In genomic region chr5:176007220-176007619, GRCh38 we compare ENCODE assay signal across 8 cellular contexts. TPM values are rescaled to one million over a fixed set of nuclear protein-coding genes. Genes with fewer than 3 reads are reported as not detected.
DNase-seq lines count a peak whose midpoint lies in the region; ATAC-seq and TF ChIP-seq lines count a peak whose summit lies in the region.
"Not testable (repeated sequence)": the region's sequence is repeated elsewhere in the genome, so short reads cannot be mapped to it uniquely, and the experiment has no call there.

No MANE protein-coding gene starts in this region.

- H3K27me3 ChIP-seq in CD8-positive, alpha-beta T cell (ENCODE audit: insufficient read depth, low read length); naive thymus-derived CD4-positive, alpha-beta T cell (ENCODE audit: control insufficient read depth in 2 of 2, insufficient read depth in 2 of 2, low read length in 2 of 2): not testable (repeated sequence)

- H3K36me3 Mint-ChIP-seq in CD8-positive, alpha-beta T cell: peaks cover 10% of the 10 kb centered on the region
- H3K36me3 Mint-ChIP-seq in T-helper 17 cell (ENCODE audit: low read depth); activated CD8-positive, alpha-beta T cell treated with anti-CD3 and anti-CD28 coated beads, Interleukin-2, amount 10 ng/mL, durations not matched to agents 7 days and 5 days (ENCODE audit: low read depth); activated T-helper 17 cell treated with anti-CD3 and anti-CD28 coated beads, Interleukin-2, amount 50 U/mL, for 72 hours (ENCODE audit: low read depth); activated naive CD8-positive, alpha-beta T cell; central memory CD8-positive, alpha-beta T cell (ENCODE audit: insufficient read depth); stimulated activated naive CD8-positive, alpha-beta T cell treated with anti-CD3 and anti-CD28 coated beads, Interleukin-15, Interleukin-2, amounts not matched to agents 100 ng/mL and 50 ng/mL, for 24 hours (ENCODE audit: low read depth): not testable (repeated sequence)
- peaks cover 5 to 12% (median 7%) of the 10 kb centered on the region in 5 donors for H3K36me3 Mint-ChIP-seq in naive thymus-derived CD4-positive, alpha-beta T cell

- CTCF ChIA-PET in CD8-positive, alpha-beta T cell (lab: Charles Lee); activated CD8-positive, alpha-beta T cell treated with anti-CD3 and anti-CD28 coated beads, Interleukin-2, amount 10 ng/mL, durations not matched to agents 7 days and 5 days (lab: Charles Lee); naive thymus-derived CD4-positive, alpha-beta T cell (lab: Charles Lee): not testable (repeated sequence)

- DNase-seq in CD8-positive, alpha-beta T cell; T-helper 17 cell; activated CD8-positive, alpha-beta T cell treated with anti-CD3 and anti-CD28 coated beads, Interleukin-2, amount 10 ng/mL, durations not matched to agents 7 days and 5 days; central memory CD8-positive, alpha-beta T cell (ENCODE audit: low spot score in 2 of 2); naive thymus-derived CD4-positive, alpha-beta T cell: not testable (repeated sequence)

- intact Hi-C loops in CD8-positive, alpha-beta T cell (cut with DNase I, micrococcal nuclease); naive thymus-derived CD4-positive, alpha-beta T cell (cut with micrococcal nuclease): not testable (repeated sequence)

- not testable (repeated sequence) for H3K27me3 Mint-ChIP-seq in CD8-positive, alpha-beta T cell (ENCODE audit: low read depth); T-helper 17 cell; activated CD8-positive, alpha-beta T cell treated with anti-CD3 and anti-CD28 coated beads, Interleukin-2, amount 10 ng/mL, durations not matched to agents 7 days and 5 days (ENCODE audit: low read depth); activated T-helper 17 cell treated with anti-CD3 and anti-CD28 coated beads, Interleukin-2, amount 50 U/mL, for 72 hours; activated naive CD8-positive, alpha-beta T cell; naive thymus-derived CD4-positive, alpha-beta T cell; stimulated activated naive CD8-positive, alpha-beta T cell treated with anti-CD3 and anti-CD28 coated beads, Interleukin-15, Interleukin-2, amounts not matched to agents 100 ng/mL and 50 ng/mL, for 24 hours
- peaks cover 10% of the 10 kb centered on the region for H3K27me3 Mint-ChIP-seq in central memory CD8-positive, alpha-beta T cell

- peaks cover 15% of the 10 kb centered on the region for H3K4me1 Mint-ChIP-seq in CD8-positive, alpha-beta T cell (ENCODE audit: low read depth)
- H3K4me1 Mint-ChIP-seq in T-helper 17 cell: peaks cover 15% of the 10 kb centered on the region
- peaks cover 24% of the 10 kb centered on the region for H3K4me1 Mint-ChIP-seq in activated CD8-positive, alpha-beta T cell treated with anti-CD3 and anti-CD28 coated beads, Interleukin-2, amount 10 ng/mL, durations not matched to agents 7 days and 5 days (ENCODE audit: low read depth)
- peaks cover 12% of the 10 kb centered on the region for H3K4me1 Mint-ChIP-seq in activated T-helper 17 cell treated with anti-CD3 and anti-CD28 coated beads, Interleukin-2, amount 50 U/mL, for 72 hours
- peaks cover 16% of the 10 kb centered on the region for H3K4me1 Mint-ChIP-seq in activated naive CD8-positive, alpha-beta T cell (ENCODE audit: low read depth)
- H3K4me1 Mint-ChIP-seq in central memory CD8-positive, alpha-beta T cell: not testable (repeated sequence)
- peaks cover 9 to 27% (median 21%) of the 10 kb centered on the region in 7 donors for H3K4me1 Mint-ChIP-seq in naive thymus-derived CD4-positive, alpha-beta T cell
- H3K4me1 Mint-ChIP-seq in stimulated activated naive CD8-positive, alpha-beta T cell treated with anti-CD3 and anti-CD28 coated beads, Interleukin-15, Interleukin-2, amounts not matched to agents 100 ng/mL and 50 ng/mL, for 24 hours (ENCODE audit: low read depth): peaks cover 15% of the 10 kb centered on the region

- H3K9me3 Mint-ChIP-seq in CD8-positive, alpha-beta T cell; activated CD8-positive, alpha-beta T cell treated with anti-CD3 and anti-CD28 coated beads, Interleukin-2, amount 10 ng/mL, durations not matched to agents 7 days and 5 days (ENCODE audit: insufficient read depth); activated T-helper 17 cell treated with anti-CD3 and anti-CD28 coated beads, Interleukin-2, amount 50 U/mL, for 72 hours; activated naive CD8-positive, alpha-beta T cell (ENCODE audit: low read depth); central memory CD8-positive, alpha-beta T cell; naive thymus-derived CD4-positive, alpha-beta T cell; stimulated activated naive CD8-positive, alpha-beta T cell treated with anti-CD3 and anti-CD28 coated beads, Interleukin-15, Interleukin-2, amounts not matched to agents 100 ng/mL and 50 ng/mL, for 24 hours: not testable (repeated sequence)

- not testable (repeated sequence) for H3K36me3 ChIP-seq in CD8-positive, alpha-beta T cell (ENCODE audit: insufficient read depth, low read length); naive thymus-derived CD4-positive, alpha-beta T cell (ENCODE audit: control insufficient read depth in 2 of 3, insufficient read depth in 3 of 3, low read length in 3 of 3)

- peak overlapping the region; percentile 32 for H3K4me3 Mint-ChIP-seq in CD8-positive, alpha-beta T cell
- H3K4me3 Mint-ChIP-seq in T-helper 17 cell: peak overlapping the region; percentile 74
- H3K4me3 Mint-ChIP-seq in activated CD8-positive, alpha-beta T cell treated with anti-CD3 and anti-CD28 coated beads, Interleukin-2, amount 10 ng/mL, durations not matched to agents 7 days and 5 days: peak overlapping the region; percentile 65
- peak overlapping the region; percentile 84 for H3K4me3 Mint-ChIP-seq in activated T-helper 17 cell treated with anti-CD3 and anti-CD28 coated beads, Interleukin-2, amount 50 U/mL, for 72 hours
- H3K4me3 Mint-ChIP-seq in activated naive CD8-positive, alpha-beta T cell: peak overlapping the region; percentile 69
- H3K4me3 Mint-ChIP-seq in central memory CD8-positive, alpha-beta T cell: peak overlapping the region; percentile 57
- peak overlapping the region in 9 of 10 donors; percentile 51 to 85 (median 70) for H3K4me3 Mint-ChIP-seq in naive thymus-derived CD4-positive, alpha-beta T cell
- peak overlapping the region; percentile 55 for H3K4me3 Mint-ChIP-seq in stimulated activated naive CD8-positive, alpha-beta T cell treated with anti-CD3 and anti-CD28 coated beads, Interleukin-15, Interleukin-2, amounts not matched to agents 100 ng/mL and 50 ng/mL, for 24 hours

- H3K4me3 ChIP-seq in CD8-positive, alpha-beta T cell (ENCODE audit: low read depth, low read length); naive thymus-derived CD4-positive, alpha-beta T cell (ENCODE audit: low read length): not testable (repeated sequence)

- not testable (repeated sequence) for TF ChIP-seq CTCF in CD8-positive, alpha-beta T cell (IDR thresholded peaks at IDR 0.05)

- not testable (repeated sequence) for H3K9me3 ChIP-seq in CD8-positive, alpha-beta T cell (ENCODE audit: low read length); T-helper 17 cell (ENCODE audit: control insufficient read depth, low read length, poor library complexity, severe bottlenecking); naive thymus-derived CD4-positive, alpha-beta T cell (ENCODE audit: control insufficient read depth in 2 of 3, low read length in 3 of 3)

- not testable (repeated sequence) for H3K27ac ChIP-seq in CD8-positive, alpha-beta T cell (ENCODE audit: low read depth, low read length); naive thymus-derived CD4-positive, alpha-beta T cell (ENCODE audit: low read depth, low read length)

- not testable (repeated sequence) for H3K4me1 ChIP-seq in CD8-positive, alpha-beta T cell (ENCODE audit: insufficient read depth, low read length); naive thymus-derived CD4-positive, alpha-beta T cell (ENCODE audit: control insufficient read depth in 2 of 2, insufficient read depth in 2 of 2, low read length in 2 of 2)

- POLR2A ChIA-PET in CD8-positive, alpha-beta T cell (lab: Charles Lee); activated CD8-positive, alpha-beta T cell treated with anti-CD3 and anti-CD28 coated beads, Interleukin-2, amount 10 ng/mL, durations not matched to agents 7 days and 5 days (lab: Charles Lee); naive thymus-derived CD4-positive, alpha-beta T cell (lab: Charles Lee): not testable (repeated sequence)

- not testable (repeated sequence) for H3K27ac Mint-ChIP-seq in CD8-positive, alpha-beta T cell
- H3K27ac Mint-ChIP-seq in T-helper 17 cell: peak overlapping the region; percentile 88
- H3K27ac Mint-ChIP-seq in activated CD8-positive, alpha-beta T cell treated with anti-CD3 and anti-CD28 coated beads, Interleukin-2, amount 10 ng/mL, durations not matched to agents 7 days and 5 days: peak overlapping the region; percentile 85
- H3K27ac Mint-ChIP-seq in activated T-helper 17 cell treated with anti-CD3 and anti-CD28 coated beads, Interleukin-2, amount 50 U/mL, for 72 hours: peak overlapping the region; percentile 92
- peak overlapping the region; percentile 83 for H3K27ac Mint-ChIP-seq in activated naive CD8-positive, alpha-beta T cell
- peak overlapping the region; percentile 69 for H3K27ac Mint-ChIP-seq in central memory CD8-positive, alpha-beta T cell (ENCODE audit: low read depth)
- H3K27ac Mint-ChIP-seq in naive thymus-derived CD4-positive, alpha-beta T cell: peak overlapping the region; percentile 33 to 96 (median 77)
- peak overlapping the region; percentile 82 for H3K27ac Mint-ChIP-seq in stimulated activated naive CD8-positive, alpha-beta T cell treated with anti-CD3 and anti-CD28 coated beads, Interleukin-15, Interleukin-2, amounts not matched to agents 100 ng/mL and 50 ng/mL, for 24 hours

- ATAC-seq in CD8-positive, alpha-beta T cell: peak; percentile 35
- ATAC-seq in T-helper 17 cell: peak; percentile 26
- peak; percentile 46 for ATAC-seq in activated CD8-positive, alpha-beta T cell treated with anti-CD3 and anti-CD28 coated beads, Interleukin-2, amount 10 ng/mL, durations not matched to agents 7 days and 5 days
- not testable (repeated sequence) for ATAC-seq in activated T-helper 17 cell treated with anti-CD3 and anti-CD28 coated beads, Interleukin-2, amount 50 U/mL, for 72 hours (replicated peaks)
- peak; percentile 32 for ATAC-seq in central memory CD8-positive, alpha-beta T cell (replicated peaks; ENCODE audit: extremely low read depth, poor library complexity, severe bottlenecking)
- peak; percentile 26 for ATAC-seq in naive thymus-derived CD4-positive, alpha-beta T cell

RNA-seq across cellular contexts. Expression of gene THOC3, which starts 39.1 kb away (rescaled TPM):
- 10 to 100 TPM; 17.5 to 22.4 TPM for total RNA-seq in CD8-positive, alpha-beta T cell
- 100 to 1,000 TPM in 1 of 2 donors, 10 to 100 TPM in 1; 71.5 to 120 TPM for total RNA-seq in T-helper 17 cell
- total RNA-seq in activated CD8-positive, alpha-beta T cell treated with anti-CD3 and anti-CD28 coated beads, Interleukin-2, amount 10 ng/mL, durations not matched to agents 7 days and 5 days: 10 to 100 TPM; 66.0 to 67.3 TPM
- 100 to 1,000 TPM; 122 to 126 TPM for total RNA-seq in activated T-helper 17 cell treated with anti-CD3 and anti-CD28 coated beads, Interleukin-2, amount 50 U/mL, for 72 hours
- total RNA-seq in naive thymus-derived CD4-positive, alpha-beta T cell: 10 to 100 TPM; 71.2 to 93.2 (median 88.3) TPM
- 100 to 1,000 TPM; 128 to 161 TPM for polyA plus RNA-seq in naive thymus-derived CD4-positive, alpha-beta T cell

Comparison
In these comparisons a context has a peak if more than half of its experiments do, and no peak if none do; other contexts are left out.
1. H3K4me3 Mint-ChIP-seq: peak in every context shown above with its lines; median percentile 84 in activated T-helper 17 cell treated with anti-CD3 and anti-CD28 coated beads, Interleukin-2, amount 50 U/mL, for 72 hours; 74 in T-helper 17 cell; 70 in naive thymus-derived CD4-positive, alpha-beta T cell; 69 in activated naive CD8-positive, alpha-beta T cell; 65 in activated CD8-positive, alpha-beta T cell treated with anti-CD3 and anti-CD28 coated beads, Interleukin-2, amount 10 ng/mL, durations not matched to agents 7 days and 5 days; 57 in central memory CD8-positive, alpha-beta T cell; 55 in stimulated activated naive CD8-positive, alpha-beta T cell treated with anti-CD3 and anti-CD28 coated beads, Interleukin-15, Interleukin-2, amounts not matched to agents 100 ng/mL and 50 ng/mL, for 24 hours; 32 in CD8-positive, alpha-beta T cell.